In the genomic region with DNA sequence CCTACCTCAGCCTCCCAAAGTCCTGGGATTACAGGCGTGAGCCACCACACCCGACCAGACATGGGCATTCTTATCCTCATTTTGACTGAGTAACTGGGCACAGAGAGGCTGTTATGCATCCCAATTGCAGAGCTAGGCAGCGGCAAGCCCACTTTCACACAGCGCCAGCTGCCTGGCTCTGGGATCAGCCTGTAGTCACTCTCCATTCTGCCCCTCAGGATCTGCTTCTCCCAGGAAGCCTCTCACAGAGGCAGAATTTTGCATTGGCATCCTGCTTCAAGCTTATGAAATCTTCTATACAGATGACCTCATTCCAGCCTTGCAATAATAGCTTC, we compare ENCODE assay signal across 2 cellular contexts.
TF ChIP-seq lines count a peak whose summit lies in the region.

No MANE protein-coding gene starts in this region.

TF ChIP-seq in A549, 52 proteins besides CTCF, POLR2A, EP300 and RAD21:
- TF ChIP-seq HEYL (CRISPR knock-in tag; IDR thresholded peaks at IDR 0.05) (0 out of 2 replicates have a peak, but pooled peaks have one; percentile 49), PHF8 (IDR thresholded peaks at IDR 0.05; ENCODE audit: borderline replicate concordance, low read depth) (no peak), ZNF302 (CRISPR knock-in tag; IDR thresholded peaks at IDR 0.05) (no peak)

TF ChIP-seq in IMR-90, 13 proteins besides CTCF, POLR2A, EP300 and RAD21:
- no peak for TF ChIP-seq RFX5 (IDR thresholded peaks at IDR 0.05; ENCODE audit: low read depth, low read length)
- no peak for TF ChIP-seq MXI1 (IDR thresholded peaks at IDR 0.05; ENCODE audit: borderline replicate concordance, low read depth, low read length)
- TF ChIP-seq SMC3 (IDR thresholded peaks at IDR 0.05; ENCODE audit: low read depth, low read length): peak; percentile 5; the same call in 1 of the 2 replicates
- peak; percentile 60; the same call in 1 of the 2 replicates for TF ChIP-seq CEBPB (IDR thresholded peaks at IDR 0.05; ENCODE audit: low read depth, low read length)
- no peak for TF ChIP-seq CHD1 (IDR thresholded peaks at IDR 0.05; ENCODE audit: low read depth, low read length)
- TF ChIP-seq MAZ (IDR thresholded peaks at IDR 0.05; ENCODE audit: borderline replicate concordance, low read depth, low read length): no peak
- TF ChIP-seq BHLHE40 (IDR thresholded peaks at IDR 0.05; ENCODE audit: low read depth, low read length): no peak
- TF ChIP-seq, protein P1, sequence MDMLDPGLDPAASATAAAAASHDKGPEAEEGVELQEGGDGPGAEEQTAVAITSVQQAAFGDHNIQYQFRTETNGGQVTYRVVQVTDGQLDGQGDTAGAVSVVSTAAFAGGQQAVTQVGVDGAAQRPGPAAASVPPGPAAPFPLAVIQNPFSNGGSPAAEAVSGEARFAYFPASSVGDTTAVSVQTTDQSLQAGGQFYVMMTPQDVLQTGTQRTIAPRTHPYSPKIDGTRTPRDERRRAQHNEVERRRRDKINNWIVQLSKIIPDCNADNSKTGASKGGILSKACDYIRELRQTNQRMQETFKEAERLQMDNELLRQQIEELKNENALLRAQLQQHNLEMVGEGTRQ (IDR thresholded peaks at IDR 0.05; ENCODE audit: low read depth, low read length): no peak
